In the genomic region with DNA sequence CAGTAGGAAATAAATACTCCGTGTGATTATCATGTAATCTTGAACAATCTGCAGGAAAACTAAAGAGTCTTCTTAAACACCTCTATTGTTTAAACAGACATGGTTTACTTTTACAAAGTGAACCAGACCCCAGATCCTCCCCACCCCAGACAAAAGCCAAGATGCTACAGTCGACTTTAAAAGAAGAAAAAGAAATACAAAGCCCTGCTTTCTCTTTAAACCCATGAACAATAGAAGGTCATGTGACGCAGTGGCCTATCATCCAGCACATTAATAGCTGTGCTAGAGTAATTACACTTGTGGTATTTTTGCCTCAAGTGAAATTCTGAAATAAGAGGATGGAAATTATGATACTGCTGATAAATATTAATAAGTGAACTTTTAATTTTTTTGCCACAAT, we compare ENCODE assay signal across 24 cellular contexts.
DNase-seq lines count a peak whose midpoint lies in the region; ATAC-seq and TF ChIP-seq lines count a peak whose summit lies in the region.
"Had no signal": no experiment of that assay in that cellular context is flagged by ENCODE, and none has a peak within 500 bp of the region (broad histone marks: within the 10 kb centered on the region; RNA-seq: fewer than 3 reads in every experiment).

No MANE protein-coding gene starts in this region.

- no peak for DNase-seq in activated T-cell treated with anti-CD3 and anti-CD28 coated beads, Interleukin-2, amount 50 U/mL, for 72 hours
- DNase-seq in activated T-cell treated with anti-CD3 and anti-CD28 coated beads, Interleukin-2, amount 50 U/mL, for 48 hours, result no peak
- DNase-seq in foreskin melanocyte (peak; percentile 18), NCI-H2227 treated with DMSO at 0.1 percent for 48 hours (lab: John Stamatoyannopoulos, UW) (no peak), NCI-H510A treated with DMSO at 0.1 percent for 48 hours (lab: John Stamatoyannopoulos, UW) (no peak), NCI-H82 (lab: John Stamatoyannopoulos, UW) (no peak)
- no peak for DNase-seq in stimulated activated naive B cell treated with anti-CD40 and anti-IgM and Interleukin-4, amounts not matched to agents 10 μg/mL and 1 μg/mL and 100 μg/mL, for 72 hours
- DNase-seq: activated gamma-delta T cell treated with Interleukin-2 at 50 U/mL for 16 hours; body of pancreas; CD8-positive, alpha-beta memory T cell; EL; H7; KG1; NCI-H1105; NCI-H2029; NCI-H526 treated with DMSO at 0.1 percent for 48 hours; pancreas; retina; Right ventricle myocardium superior; testis had no signal

- H3K27me3 Mint-ChIP-seq in activated T-cell treated with anti-CD3 and anti-CD28 coated beads, Interleukin-2, amount 50 U/mL, for 72 hours (ENCODE audit: low read depth), result no peaks in the 10 kb centered on the region
- no peaks in the 10 kb centered on the region for H3K27me3 Mint-ChIP-seq in stimulated activated naive B cell treated with anti-CD40 and anti-IgM and Interleukin-4, amounts not matched to agents 10 μg/mL and 1 μg/mL and 100 μg/mL, for 72 hours
- H3K27me3 Mint-ChIP-seq: CD8-positive, alpha-beta memory T cell; stimulated activated memory B cell treated with anti-CD40 and anti-IgM and Interleukin-4, amounts not matched to agents 10 μg/mL and 1 μg/mL and 100 μg/mL, for 72 hours had no signal

- H3K27ac ChIP-seq in VCaP, result peak overlapping the region; percentile 5; the same call in 1 of the 2 replicates
- H3K27ac ChIP-seq: A549, body of pancreas, pancreas, testis had no signal

- no peaks in the 10 kb centered on the region for H3K9me3 Mint-ChIP-seq in activated T-cell treated with anti-CD3 and anti-CD28 coated beads, Interleukin-2, amount 50 U/mL, for 72 hours
- no peaks in the 10 kb centered on the region for H3K9me3 Mint-ChIP-seq in stimulated activated naive B cell treated with anti-CD40 and anti-IgM and Interleukin-4, amounts not matched to agents 10 μg/mL and 1 μg/mL and 100 μg/mL, for 72 hours
- H3K9me3 Mint-ChIP-seq: CD8-positive, alpha-beta memory T cell; neural crest cell; stimulated activated memory B cell treated with anti-CD40 and anti-IgM and Interleukin-4, amounts not matched to agents 10 μg/mL and 1 μg/mL and 100 μg/mL, for 72 hours had no signal

- TF ChIP-seq CTCF in VCaP (conservative IDR thresholded peaks at IDR 0.05), result no peak

- peak overlapping the region; percentile 88 for H3K27ac Mint-ChIP-seq in activated T-cell treated with anti-CD3 and anti-CD28 coated beads, Interleukin-2, amount 50 U/mL, for 72 hours
- H3K27ac Mint-ChIP-seq in stimulated activated naive B cell treated with anti-CD40 and anti-IgM and Interleukin-4, amounts not matched to agents 10 μg/mL and 1 μg/mL and 100 μg/mL, for 72 hours, result peak overlapping the region; percentile 32

- no peak for ATAC-seq in activated T-cell treated with anti-CD3 and anti-CD28 coated beads, Interleukin-2, amount 50 U/mL, for 72 hours (replicated peaks in 1 of 2)
- no peak for ATAC-seq in stimulated activated naive B cell treated with anti-CD40 and anti-IgM and Interleukin-4, amounts not matched to agents 10 μg/mL and 1 μg/mL and 100 μg/mL, for 72 hours (replicated peaks)
- ATAC-seq: A549; body of pancreas; pancreas; stimulated activated memory B cell treated with anti-CD40 and anti-IgM and Interleukin-4, amounts not matched to agents 10 μg/mL and 1 μg/mL and 100 μg/mL, for 72 hours had no signal

- H3K4me3 Mint-ChIP-seq in activated T-cell treated with anti-CD3 and anti-CD28 coated beads, Interleukin-2, amount 50 U/mL, for 72 hours, result no peak overlapping the region
- no peak overlapping the region for H3K4me3 Mint-ChIP-seq in stimulated activated naive B cell treated with anti-CD40 and anti-IgM and Interleukin-4, amounts not matched to agents 10 μg/mL and 1 μg/mL and 100 μg/mL, for 72 hours
- H3K4me3 Mint-ChIP-seq: CD8-positive, alpha-beta memory T cell; neural crest cell; stimulated activated memory B cell treated with anti-CD40 and anti-IgM and Interleukin-4, amounts not matched to agents 10 μg/mL and 1 μg/mL and 100 μg/mL, for 72 hours had no signal

- peaks cover 43% of the 10 kb centered on the region for H3K4me1 Mint-ChIP-seq in activated T-cell treated with anti-CD3 and anti-CD28 coated beads, Interleukin-2, amount 50 U/mL, for 72 hours (ENCODE audit: low read depth)
- H3K4me1 Mint-ChIP-seq in stimulated activated naive B cell treated with anti-CD40 and anti-IgM and Interleukin-4, amounts not matched to agents 10 μg/mL and 1 μg/mL and 100 μg/mL, for 72 hours, result peaks cover 11 to 46% of the 10 kb centered on the region in 2 donors

- peaks cover 22 to 41% of the 10 kb centered on the region in 2 donors for H3K36me3 Mint-ChIP-seq in activated T-cell treated with anti-CD3 and anti-CD28 coated beads, Interleukin-2, amount 50 U/mL, for 72 hours (ENCODE audit: insufficient read depth in 2 of 2)
- H3K36me3 Mint-ChIP-seq in stimulated activated naive B cell treated with anti-CD40 and anti-IgM and Interleukin-4, amounts not matched to agents 10 μg/mL and 1 μg/mL and 100 μg/mL, for 72 hours, result peaks cover 41 to 63% of the 10 kb centered on the region in 2 donors
